8 cellular contexts compared by ENCODE assay signal in genomic region chr12:123633379-123634141, GRCh38. TPM values are rescaled to one million over a fixed set of nuclear protein-coding genes. Genes with fewer than 3 reads are reported as not detected.
A peak's percentile ranks its signal among the peaks of the same experiment; 100 is the strongest.
DNase-seq lines count a peak whose midpoint lies in the region; ATAC-seq and TF ChIP-seq lines count a peak whose summit lies in the region.

TSS of gene EIF2B1 (minus strand) at chr12:123633686. CDS start at chr12:123633557, 129 bp downstream.
TSS of gene GTF2H3 (plus strand) at chr12:123633829. CDS start at chr12:123633860, 31 bp downstream.

- H3K4ac ChIP-seq in H9 (ENCODE audit: low read depth, low read length), result peak within 1 kb of the TSS; percentile 51; the same call in 1 of the 2 replicates

- H3K27me3 Mint-ChIP-seq in H9 (ENCODE audit: low read depth) (no peaks in the 10 kb centered on the region), nephron progenitor cell (ENCODE audit: low read depth, poor library complexity) (peaks cover 3% of the 10 kb centered on the region)
- no peaks in the 10 kb centered on the region for H3K27me3 Mint-ChIP-seq in stimulated activated naive CD8-positive, alpha-beta T cell treated with anti-CD3 and anti-CD28 coated beads, Interleukin-15, amount 100 ng/mL, for 72 hours

- H2BK12ac ChIP-seq in H9 (ENCODE audit: insufficient read length, low read depth, low read length), result no peak within 1 kb of the TSS

- no peak within 1 kb of the TSS for H2BK20ac ChIP-seq in H9 (ENCODE audit: low read depth, low read length, poor library complexity, severe bottlenecking)

- no peak within 1 kb of the TSS for H4K8ac ChIP-seq in H9 (replicated peaks; ENCODE audit: insufficient read length, low read depth, low read length)

- no peaks in the 10 kb centered on the region for H4K20me1 ChIP-seq in H9 (ENCODE audit: control insufficient read depth, insufficient read depth, insufficient read length)

- no peaks in the 10 kb centered on the region for H3K79me1 ChIP-seq in H9 (ENCODE audit: insufficient read depth, low read depth, low read length, poor library complexity, severe bottlenecking)

- peak within 1 kb of the TSS; percentile 98 to 99 (median 99) for H3K27ac Mint-ChIP-seq in H9
- peak within 1 kb of the TSS; percentile 99 for H3K27ac Mint-ChIP-seq in nephron progenitor cell
- peak within 1 kb of the TSS; percentile 96 to 100 for H3K27ac Mint-ChIP-seq in stimulated activated naive CD8-positive, alpha-beta T cell treated with anti-CD3 and anti-CD28 coated beads, Interleukin-15, amount 100 ng/mL, for 72 hours

- H2BK120ac ChIP-seq in H9 (ENCODE audit: low read depth, low read length, poor library complexity, severe bottlenecking), result no peak within 1 kb of the TSS

- H3K18ac ChIP-seq in H9 (ENCODE audit: insufficient read length, low read depth, low read length), result peak within 1 kb of the TSS; percentile 84

- H3K36me3 Mint-ChIP-seq in H9 (ENCODE audit: insufficient read depth in 1 of 3, low read depth in 3 of 3) (peaks cover 12 to 29% (median 27%) of the 10 kb centered on the region in 3 experiments; a peak in 6 of 7 replicates), nephron progenitor cell (ENCODE audit: low read depth) (peaks cover 23% of the 10 kb centered on the region)

- peak within 1 kb of the TSS; percentile 89 for H3K4me2 ChIP-seq in H9 (ENCODE audit: insufficient read depth, insufficient read length, low read length)

- H2BK5ac ChIP-seq in H9 (ENCODE audit: insufficient read length, low read length), result no peak within 1 kb of the TSS

- no peak within 1 kb of the TSS for H2BK15ac ChIP-seq in H9 (ENCODE audit: low read depth, low read length)

- peak within 1 kb of the TSS; percentile 45 for H4K5ac ChIP-seq in H9 (ENCODE audit: insufficient read length, low read depth, low read length)

- H3K9me3 ChIP-seq in H9 (ENCODE audit: control insufficient read depth, low read depth, low read length) (no peaks in the 10 kb centered on the region), MG63 (no peaks in the 10 kb centered on the region)

- peak within 1 kb of the TSS; percentile 94 for H3K9ac ChIP-seq in H9 (ENCODE audit: extremely low read depth, insufficient read length, low read length)

- DNase-seq in ELR (ENCODE audit: low read depth) (peak; percentile 98), H9 (peak; percentile 99), MG63 (peak; percentile 96), SHP77 treated with DMSO at 0.1 percent for 48 hours (lab: John Stamatoyannopoulos, UW) (peak; percentile 95), fibroblast of the aortic adventitia (ENCODE audit: low read depth) (peak; percentile 93), nephron progenitor cell (peak; percentile 94)
- peak; percentile 99 for DNase-seq in activated effector memory CD4-positive, alpha-beta T cell treated with anti-CD3 and anti-CD28 coated beads, Interleukin-2, amount 50 U/mL, for 16 hours
- DNase-seq in stimulated activated naive CD8-positive, alpha-beta T cell treated with anti-CD3 and anti-CD28 coated beads, Interleukin-15, amount 100 ng/mL, for 72 hours, result peak; percentile 95 to 97

- H4K91ac ChIP-seq in H9 (ENCODE audit: insufficient read length, low read depth, low read length), result no peak within 1 kb of the TSS

- ATAC-seq in stimulated activated naive CD8-positive, alpha-beta T cell treated with anti-CD3 and anti-CD28 coated beads, Interleukin-15, amount 100 ng/mL, for 72 hours, result peak; percentile 99

- H3K4me3 Mint-ChIP-seq in H9 (peak within 1 kb of the TSS; percentile 93 to 94), nephron progenitor cell (peak within 1 kb of the TSS; percentile 99)
- H3K4me3 Mint-ChIP-seq in stimulated activated naive CD8-positive, alpha-beta T cell treated with anti-CD3 and anti-CD28 coated beads, Interleukin-15, amount 100 ng/mL, for 72 hours, result peak within 1 kb of the TSS; percentile 98 to 100

- H3K27me3 ChIP-seq in H9 (ENCODE audit: insufficient read depth, low read length) (no peaks in the 10 kb centered on the region), MG63 (no peaks in the 10 kb centered on the region)

- H3K4me1 ChIP-seq in H9 (ENCODE audit: insufficient read depth, low read length), result no peaks in the 10 kb centered on the region

- peak within 1 kb of the TSS; percentile 81; the same call in 1 of the 2 replicates for H3K14ac ChIP-seq in H9 (ENCODE audit: insufficient read depth, low read length)

- H3K79me2 ChIP-seq in H9 (ENCODE audit: insufficient read depth, low read length), result no peaks in the 10 kb centered on the region; the same call in 1 of the 2 replicates

- H3T11ph ChIP-seq in H9 (ENCODE audit: low read length), result no peak within 1 kb of the TSS

- peaks cover 8 to 11% of the 10 kb centered on the region in 2 experiments for H3K4me1 Mint-ChIP-seq in H9
- peaks cover 25% of the 10 kb centered on the region for H3K4me1 Mint-ChIP-seq in nephron progenitor cell
- H3K4me1 Mint-ChIP-seq in stimulated activated naive CD8-positive, alpha-beta T cell treated with anti-CD3 and anti-CD28 coated beads, Interleukin-15, amount 100 ng/mL, for 72 hours, result peaks cover 27% of the 10 kb centered on the region

- no peak within 1 kb of the TSS for H3K23ac ChIP-seq in H9 (ENCODE audit: insufficient read length, low read depth, low read length)

- peaks cover 35% of the 10 kb centered on the region for H3K36me3 ChIP-seq in MG63

- TF ChIP-seq CTCF in H9 (conservative IDR thresholded peaks at IDR 0.05) (no peak), fibroblast of the aortic adventitia (IDR thresholded peaks at IDR 0.05; ENCODE audit: insufficient read depth, low read length) (no peak), nephron progenitor cell (IDR thresholded peaks at IDR 0.05) (no peak)

- H3K9me3 Mint-ChIP-seq in H9 (peaks cover 0 to 2% of the 10 kb centered on the region in 2 experiments; a peak in 1 of 5 replicates), nephron progenitor cell (no peaks in the 10 kb centered on the region)
- H3K9me3 Mint-ChIP-seq in stimulated activated naive CD8-positive, alpha-beta T cell treated with anti-CD3 and anti-CD28 coated beads, Interleukin-15, amount 100 ng/mL, for 72 hours, result no peaks in the 10 kb centered on the region

- WGBS in H9 (ENCODE audit: extremely low coverage, insufficient read length, low lambda C conversion rate), result no CpG with 5 or more reads among the region's 52 CpGs

- H2AFZ ChIP-seq in H9 (ENCODE audit: low read length), result no peak within 1 kb of the TSS

- H3K56ac ChIP-seq in H9 (ENCODE audit: insufficient read length, low read depth, low read length), result no peak within 1 kb of the TSS

- peak within 1 kb of the TSS; percentile 97 for H3K4me3 ChIP-seq in MG63
- peak within 1 kb of the TSS; percentile 96 for H3K4me3 ChIP-seq in fibroblast of the aortic adventitia (ENCODE audit: low read depth, low read length)

- H3K27ac ChIP-seq in H9 (ENCODE audit: insufficient read length, low read depth, low read length), result no peak within 1 kb of the TSS

- H2AK5ac ChIP-seq in H9 (ENCODE audit: insufficient read length, low read length), result no peak within 1 kb of the TSS

- peaks cover 4% of the 10 kb centered on the region for H3K23me2 ChIP-seq in H9 (ENCODE audit: insufficient read length, low read depth, low read length, poor library complexity, severe bottlenecking)

RNA-seq across cellular contexts. Expression of gene EIF2B1, which starts in this region (rescaled TPM):
- total RNA-seq in H9 (2021), result 55.7 and 59.8 TPM in 2 replicates
- total RNA-seq in MG63 (2014; rRNA removed; shearing (Covaris generic); ENCODE audit: low replicate concordance), result 26.2 and 82.1 TPM in 2 replicates
- 22.6 and 35.6 TPM in 2 replicates for total RNA-seq in fibroblast of the aortic adventitia (ENCODE audit: low replicate concordance)

RNA-seq across cellular contexts. Expression of gene GTF2H3, which starts in this region (rescaled TPM):
- 39.2 and 41.0 TPM in 2 replicates for total RNA-seq in H9 (2021)
- total RNA-seq in MG63 (2014; rRNA removed; shearing (Covaris generic); ENCODE audit: low replicate concordance), result 37.4 and 52.1 TPM in 2 replicates
- total RNA-seq in fibroblast of the aortic adventitia (ENCODE audit: low replicate concordance), result 41.9 and 61.0 TPM in 2 replicates
